In genomic region chr1:178442925-178443324, GRCh38 we compare ENCODE assay signal across 10 cellular contexts. TPM values are rescaled to one million over a fixed set of nuclear protein-coding genes. Genes with fewer than 3 reads are reported as not detected.
"Had no signal": no experiment of that assay in that cellular context is flagged by ENCODE, and none has a peak within 500 bp of the region (broad histone marks: within the 10 kb centered on the region; RNA-seq: fewer than 3 reads in every experiment).

No MANE protein-coding gene starts in this region.

- DNase-seq: GM23248, GOT3, H7, HFFc6 had no signal

- H3K27ac ChIP-seq: GM23248, HL-60 had no signal

- H3K27ac Mint-ChIP-seq: HFFc6, IgD-negative memory B cell had no signal

- H3K4me3 Mint-ChIP-seq: HFFc6, IgD-negative memory B cell had no signal

- H3K36me3 ChIP-seq: HAP-1 had no signal

- H3K9me3 ChIP-seq: HAP-1 had no signal

- H3K9me3 Mint-ChIP-seq: HFFc6 had no signal

- H3K36me3 Mint-ChIP-seq: IgD-negative memory B cell had no signal

- H3K4me3 ChIP-seq: GM23248, HAP-1 had no signal

- H3K9ac ChIP-seq: GM23248 had no signal

- H3K4me1 Mint-ChIP-seq: IgD-negative memory B cell had no signal

RNA-seq across cellular contexts. Expression of gene CLEC20A, which starts 53.8 kb away (rescaled TPM):
- total RNA-seq: GM23248, H4, H7, HepG2, HFFc6, HT1080 had no signal
- polyA plus RNA-seq: GM23248, HepG2 had no signal
